ENCODE assay signal across 12 cellular contexts in genomic region chr6:144377586-144377985, GRCh38.
DNase-seq lines count a peak whose midpoint lies in the region; ATAC-seq and TF ChIP-seq lines count a peak whose summit lies in the region.
"Had no signal": no experiment of that assay in that cellular context is flagged by ENCODE, and none has a peak within 500 bp of the region (broad histone marks: within the 10 kb centered on the region; RNA-seq: fewer than 3 reads in every experiment).

No MANE protein-coding gene starts in this region.

- H3K9ac ChIP-seq in endocrine pancreas (ENCODE audit: control insufficient read depth, insufficient read depth, low read length), result no peak overlapping the region

- ATAC-seq in natural killer cell treated with Interleukin-12 subunit alpha and Interleukin-12 subunit beta and Interleukin-15 and Interleukin-18, amount 100 ng/mL, for 72 hours, result peak; percentile 61
- ATAC-seq in HG03095 (IDR thresholded peaks at IDR 0.05; ENCODE audit: unreplicated experiment) (no peak), HG03378 (IDR thresholded peaks at IDR 0.05; ENCODE audit: unreplicated experiment) (no peak)
- ATAC-seq: stimulated activated naive B cell treated with anti-CD40 and anti-IgM and Interleukin-4, amounts not matched to agents 10 μg/mL and 1 μg/mL and 100 μg/mL, for 72 hours had no signal

- H3K36me3 Mint-ChIP-seq in natural killer cell treated with Interleukin-12 subunit alpha and Interleukin-12 subunit beta and Interleukin-15 and Interleukin-18, amount 100 ng/mL, for 72 hours, result peaks cover 26% of the 10 kb centered on the region

- DNase-seq in AG08396 (ENCODE audit: low spot score), result peak; percentile 52
- peak; percentile 78 for DNase-seq in LHCN-M2 (ENCODE audit: low read depth)
- DNase-seq in natural killer cell treated with Interleukin-12 subunit alpha and Interleukin-12 subunit beta and Interleukin-15 and Interleukin-18, amount 100 ng/mL, for 72 hours (ENCODE audit: low spot score), result no peak
- no peak for DNase-seq in WERI-Rb-1
- DNase-seq in iPS-NIHi7 (ENCODE audit: extremely low spot score), result no peak
- DNase-seq: amniotic stem cell; NCI-H526 treated with DMSO at 0.1 percent for 48 hours; sigmoid colon; stimulated activated naive B cell treated with anti-CD40 and anti-IgM and Interleukin-4, amounts not matched to agents 10 μg/mL and 1 μg/mL and 100 μg/mL, for 72 hours had no signal

- H3K27ac Mint-ChIP-seq in natural killer cell treated with Interleukin-12 subunit alpha and Interleukin-12 subunit beta and Interleukin-15 and Interleukin-18, amount 100 ng/mL, for 72 hours, result peak overlapping the region in 1 of 2 donors; percentile 54
- H3K27ac Mint-ChIP-seq: stimulated activated naive B cell treated with anti-CD40 and anti-IgM and Interleukin-4, amounts not matched to agents 10 μg/mL and 1 μg/mL and 100 μg/mL, for 72 hours had no signal

- peaks cover 16% of the 10 kb centered on the region for H3K9me3 Mint-ChIP-seq in natural killer cell treated with Interleukin-12 subunit alpha and Interleukin-12 subunit beta and Interleukin-15 and Interleukin-18, amount 100 ng/mL, for 72 hours

- H3K27ac ChIP-seq in WERI-Rb-1, result no peak overlapping the region

- H3K4me1 Mint-ChIP-seq in natural killer cell treated with Interleukin-12 subunit alpha and Interleukin-12 subunit beta and Interleukin-15 and Interleukin-18, amount 100 ng/mL, for 72 hours (ENCODE audit: low read depth in 2 of 2), result peaks cover 51% of the 10 kb centered on the region in 2 donors

- H3K36me3 ChIP-seq in endocrine pancreas (ENCODE audit: control insufficient read depth, insufficient read depth, low read length) (no peaks in the 10 kb centered on the region), WERI-Rb-1 (no peaks in the 10 kb centered on the region)
- H3K36me3 ChIP-seq: sigmoid colon had no signal

- no peak for TF ChIP-seq CTCF in WERI-Rb-1 (IDR thresholded peaks at IDR 0.05; ENCODE audit: low read depth, low read length)

- H3K4me1 ChIP-seq in endocrine pancreas (ENCODE audit: control insufficient read depth, insufficient read depth, low read length), result no peaks in the 10 kb centered on the region

- peak overlapping the region; percentile 26 for H3K4me3 ChIP-seq in endocrine pancreas (ENCODE audit: control insufficient read depth, insufficient read depth, low read length)
- no peak overlapping the region for H3K4me3 ChIP-seq in WERI-Rb-1 (ENCODE audit: low read depth, low read length)
- H3K4me3 ChIP-seq: sigmoid colon had no signal

- no peaks in the 10 kb centered on the region for H3K27me3 ChIP-seq in endocrine pancreas (ENCODE audit: control insufficient read depth, insufficient read depth, low read length)
- no peaks in the 10 kb centered on the region for H3K27me3 ChIP-seq in WERI-Rb-1 (ENCODE audit: insufficient read depth, low read depth, severe bottlenecking)
- H3K27me3 ChIP-seq: sigmoid colon had no signal

- H3K27me3 Mint-ChIP-seq in natural killer cell treated with Interleukin-12 subunit alpha and Interleukin-12 subunit beta and Interleukin-15 and Interleukin-18, amount 100 ng/mL, for 72 hours, result no peaks in the 10 kb centered on the region
- H3K27me3 Mint-ChIP-seq: stimulated activated naive B cell treated with anti-CD40 and anti-IgM and Interleukin-4, amounts not matched to agents 10 μg/mL and 1 μg/mL and 100 μg/mL, for 72 hours had no signal

- H3K4me3 Mint-ChIP-seq in natural killer cell treated with Interleukin-12 subunit alpha and Interleukin-12 subunit beta and Interleukin-15 and Interleukin-18, amount 100 ng/mL, for 72 hours, result no peak overlapping the region
- H3K4me3 Mint-ChIP-seq: stimulated activated naive B cell treated with anti-CD40 and anti-IgM and Interleukin-4, amounts not matched to agents 10 μg/mL and 1 μg/mL and 100 μg/mL, for 72 hours had no signal

- H3K9me3 ChIP-seq in endocrine pancreas (ENCODE audit: control insufficient read depth, low read length) (no peaks in the 10 kb centered on the region), WERI-Rb-1 (ENCODE audit: severe bottlenecking) (no peaks in the 10 kb centered on the region)

Comparison
In these comparisons a context has a peak if more than half of its experiments do, and no peak if none do; other contexts are left out.
1. DNase-seq: peak in AG08396 (single experiment) and LHCN-M2 (single experiment); none in natural killer cell treated with Interleukin-12 subunit alpha and Interleukin-12 subunit beta and Interleukin-15 and Interleukin-18, amount 100 ng/mL, for 72 hours (single experiment), WERI-Rb-1 (single experiment) and iPS-NIHi7 (single experiment).
2. ATAC-seq: peak in natural killer cell treated with Interleukin-12 subunit alpha and Interleukin-12 subunit beta and Interleukin-15 and Interleukin-18, amount 100 ng/mL, for 72 hours (2 of 2); none in HG03095 (single experiment) and HG03378 (single experiment).